In the genomic region with DNA sequence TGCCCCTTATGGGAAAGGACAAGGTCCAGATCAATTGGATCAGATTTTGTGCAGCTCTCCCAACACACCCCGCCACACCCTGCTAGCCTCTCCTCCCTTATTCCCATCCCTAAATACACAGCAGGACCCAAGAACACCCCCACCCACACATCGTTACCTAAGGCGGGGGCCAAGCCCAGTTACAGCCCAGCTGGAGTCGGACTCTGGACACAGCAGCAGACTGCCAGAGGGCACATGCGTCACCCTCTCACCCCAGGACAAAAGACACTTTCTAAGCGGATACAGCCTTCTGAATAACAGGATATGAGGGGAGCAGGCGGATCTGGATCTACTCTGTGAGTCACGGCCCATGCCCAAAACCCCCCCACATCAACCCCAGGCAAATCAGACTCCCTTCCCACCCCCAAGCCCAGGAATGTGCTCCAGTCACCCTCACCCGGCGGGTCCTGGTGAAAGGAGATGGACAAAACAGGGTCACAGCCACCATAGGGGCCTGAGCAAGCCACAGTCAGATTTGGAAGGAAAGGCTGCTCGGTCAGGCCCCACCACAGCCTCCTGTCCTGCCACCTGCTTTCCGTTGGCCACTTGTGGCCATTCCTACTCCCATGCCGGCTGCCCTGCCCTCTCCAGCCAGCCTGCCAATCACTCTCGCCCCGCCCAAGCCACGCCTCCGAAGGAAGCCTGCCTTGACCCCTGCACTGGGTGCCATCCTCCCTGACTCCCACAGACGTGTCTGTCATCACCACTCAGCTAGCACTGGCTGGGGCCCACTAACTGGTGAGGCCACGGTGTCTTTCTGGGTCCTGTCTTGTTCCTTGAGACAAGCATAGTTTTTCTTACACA, we compare ENCODE assay signal across 8 cellular contexts. TPM values are rescaled to one million over a fixed set of nuclear protein-coding genes. Genes with fewer than 3 reads are reported as not detected.
DNase-seq lines count a peak whose midpoint lies in the region; ATAC-seq and TF ChIP-seq lines count a peak whose summit lies in the region.

No MANE protein-coding gene starts in this region.

- 29 to 51% (median 44%) methylated on average over 15 to 19 of the region's 19 CpGs for WGBS in heart left ventricle, 4 donors

- TF ChIP-seq POLR2A in HCT116 (IDR thresholded peaks at IDR 0.05; ENCODE audit: borderline replicate concordance, extremely low read depth, insufficient read depth, insufficient read length) (peak; percentile 34), heart left ventricle (IDR thresholded peaks at IDR 0.05) (peak in 1 of 2 donors; percentile 74)

- peaks cover 63% of the 10 kb centered on the region for H3K79me2 ChIP-seq in HCT116 (ENCODE audit: insufficient read depth, low read length)
- H3K79me2 ChIP-seq in MM.1S (ENCODE audit: low read length) = no peaks in the 10 kb centered on the region

- no peak for TF ChIP-seq RAD21 in HCT116 (IDR thresholded peaks at IDR 0.05; ENCODE audit: low read depth)

- H3F3A ChIP-seq in MM.1S (ENCODE audit: insufficient read depth, low read length) = no peaks in the 10 kb centered on the region

- peaks cover 8% of the 10 kb centered on the region for H3K36me3 Mint-ChIP-seq in progenitor cell of endocrine pancreas (ENCODE audit: insufficient read depth)
- H3K36me3 Mint-ChIP-seq in T-helper 17 cell (ENCODE audit: low read depth) = no peaks in the 10 kb centered on the region

- ATAC-seq in HCT116 (peak; percentile 70), heart left ventricle (peak; percentile 71 to 90 (median 74)), GM21360 (IDR thresholded peaks at IDR 0.05; ENCODE audit: unreplicated experiment) (no peak), GM18870 (IDR thresholded peaks at IDR 0.05; ENCODE audit: unreplicated experiment) (no peak), T-helper 17 cell (no peak)

- H3K4me3 Mint-ChIP-seq in progenitor cell of endocrine pancreas (ENCODE audit: low read depth) = peak overlapping the region; percentile 43
- H3K4me3 Mint-ChIP-seq in T-helper 17 cell = no peak overlapping the region

- H3K27ac Mint-ChIP-seq in progenitor cell of endocrine pancreas (no peak overlapping the region), T-helper 17 cell (no peak overlapping the region)

- H3K9ac ChIP-seq in HCT116 (ENCODE audit: low read length) (peak overlapping the region; percentile 73), MM.1S (ENCODE audit: low read length) (no peak overlapping the region)

- H4K20me1 ChIP-seq in HCT116 (ENCODE audit: insufficient read depth) = no peaks in the 10 kb centered on the region
- no peaks in the 10 kb centered on the region for H4K20me1 ChIP-seq in MM.1S (ENCODE audit: insufficient read depth, low read length)

- H3K4me1 Mint-ChIP-seq in progenitor cell of endocrine pancreas (ENCODE audit: low read depth) = peaks cover 40% of the 10 kb centered on the region
- H3K4me1 Mint-ChIP-seq in T-helper 17 cell = peaks cover 5% of the 10 kb centered on the region

- peak overlapping the region; percentile 72 for H3K27ac ChIP-seq in HCT116 (ENCODE audit: low read depth, low read length)
- peak overlapping the region; percentile 87 to 99 (median 96) for H3K27ac ChIP-seq in heart left ventricle
- H3K27ac ChIP-seq in MM.1S (ENCODE audit: low read length) = no peak overlapping the region

- H3K9me3 ChIP-seq in HCT116 (ENCODE audit: control insufficient read depth in 1 of 2, insufficient read depth in 1 of 2, low read depth in 1 of 2, low read length in 2 of 2) = no peaks in the 10 kb centered on the region
- H3K9me3 ChIP-seq in heart left ventricle = no peaks in the 10 kb centered on the region
- H3K9me3 ChIP-seq in MM.1S (replicated peaks; ENCODE audit: insufficient read depth, low read length) = no peaks in the 10 kb centered on the region
- H3K9me3 ChIP-seq in T-helper 17 cell (ENCODE audit: control insufficient read depth, low read length, poor library complexity, severe bottlenecking) = no peaks in the 10 kb centered on the region

- no peaks in the 10 kb centered on the region for H3K27me3 ChIP-seq in HCT116 (ENCODE audit: insufficient read depth, low read length)
- H3K27me3 ChIP-seq in heart left ventricle = no peaks in the 10 kb centered on the region
- no peaks in the 10 kb centered on the region for H3K27me3 ChIP-seq in MM.1S (replicated peaks; ENCODE audit: insufficient read depth, low read length)

- H3K9me2 ChIP-seq in HCT116 (ENCODE audit: insufficient read depth) = no peaks in the 10 kb centered on the region
- H3K9me2 ChIP-seq in MM.1S (replicated peaks; ENCODE audit: insufficient read depth, low read length) = no peaks in the 10 kb centered on the region

- H2AFZ ChIP-seq in HCT116 (ENCODE audit: low read depth, low read length, poor library complexity, severe bottlenecking) = no peak overlapping the region
- H2AFZ ChIP-seq in MM.1S (ENCODE audit: low read length) = no peak overlapping the region

- no peaks in the 10 kb centered on the region for H3K27me3 Mint-ChIP-seq in progenitor cell of endocrine pancreas
- H3K27me3 Mint-ChIP-seq in T-helper 17 cell = peaks cover 14% of the 10 kb centered on the region

- POLR2A ChIA-PET in HCT116 (lab: Charles Lee) = interaction anchor here (0.6 to 9.1 kb wide), 7 partner anchors 9 to 75 kb away, joined by 3 to 61 read pairs (median 5); partner anchors contain the start of genes CHTOP, S100A13 and S100A6

- H3K4me3 ChIP-seq in HCT116 (replicated peaks in 1 of 2; ENCODE audit: low read depth in 1 of 2, low read length in 2 of 2) (peak overlapping the region; percentile 51 to 59), heart left ventricle (peak overlapping the region; percentile 15 to 69 (median 59)), MM.1S (ENCODE audit: low read length) (no peak overlapping the region)

- peaks cover 41 to 64% of the 10 kb centered on the region in 2 experiments for H3K4me1 ChIP-seq in HCT116 (ENCODE audit: control insufficient read depth in 1 of 2, insufficient read depth in 2 of 2, low read length in 2 of 2)
- H3K4me1 ChIP-seq in heart left ventricle = peaks cover 6 to 60% (median 25%) of the 10 kb centered on the region in 12 donors
- no peaks in the 10 kb centered on the region for H3K4me1 ChIP-seq in MM.1S (ENCODE audit: low read length)

- H3K4me2 ChIP-seq in HCT116 (ENCODE audit: low read length) = peak overlapping the region; percentile 88
- H3K4me2 ChIP-seq in MM.1S (ENCODE audit: low read depth, low read length) = no peak overlapping the region

- RAD21 ChIA-PET in HCT116 (lab: Charles Lee; ENCODE audit: low non-redundant PET in 1 of 2, low total read pairs in 2 of 2, uncharacterized antibody in 2 of 2, unreplicated experiment in 2 of 2) = interaction anchor here in 1 of 2 experiments (1.1 kb wide), 1 partner anchor 74 kb away, joined by 3 read pairs; no protein-coding TSS in a partner anchor

- H3K36me3 ChIP-seq in HCT116 (ENCODE audit: control insufficient read depth in 1 of 2, insufficient read depth in 2 of 2, low read length in 2 of 2) (peaks cover 3 to 17% of the 10 kb centered on the region in 2 experiments; a peak in 3 of 4 replicates), heart left ventricle (peaks cover 0 to 35% (median 24%) of the 10 kb centered on the region in 9 donors), MM.1S (replicated peaks; ENCODE audit: insufficient read depth, low read length) (no peaks in the 10 kb centered on the region)

- CTCF ChIA-PET in HCT116 (lab: Charles Lee) = no interaction called here

- no peaks in the 10 kb centered on the region for H3K9me3 Mint-ChIP-seq in progenitor cell of endocrine pancreas (ENCODE audit: low read depth)

- DNase-seq in HCT116 (ENCODE audit: low read depth, low spot score) (peak; percentile 90), amniotic stem cell (lab: John Stamatoyannopoulos, UW) (peak; percentile 89), heart left ventricle (peak; percentile 80 to 85 (median 83)), progenitor cell of endocrine pancreas (ENCODE audit: low spot score, unreplicated experiment) (no peak), MM.1S (no peak), T-helper 17 cell (no peak)

- BruUV-seq in HCT116 (replicated peaks; lab: Mats Ljungman, UMichigan) = no TSS peak

- no peak for TF ChIP-seq CTCF in HCT116 (IDR thresholded peaks at IDR 0.05 in 2 of 3, conservative IDR thresholded peaks at IDR 0.05 in 1 of 3; ENCODE audit: borderline replicate concordance in 1 of 3, insufficient read depth in 1 of 3, low read depth in 2 of 3, low read length in 2 of 3)
- TF ChIP-seq CTCF in heart left ventricle (IDR thresholded peaks at IDR 0.05) = no peak
- TF ChIP-seq CTCF in progenitor cell of endocrine pancreas (IDR thresholded peaks at IDR 0.05; ENCODE audit: unreplicated experiment) = no peak
- TF ChIP-seq CTCF in MM.1S (IDR thresholded peaks at IDR 0.05; ENCODE audit: low read length) = no peak

- intact Hi-C loops in HCT116 (cut with micrococcal nuclease) (no loop called here), heart left ventricle (cut with DNase I) (no loop called here)

TF ChIP-seq in HCT116, 20 proteins besides CTCF, POLR2A, EP300 and RAD21 (continues in another document):
- no peak for TF ChIP-seq MAX (IDR thresholded peaks at IDR 0.05)

RNA-seq across cellular contexts. Expression of gene S100A16, which starts 4.0 kb away (rescaled TPM):
- total RNA-seq in HCT116 (2021; ENCODE audit: unreplicated experiment) (196 TPM), heart left ventricle (10 to 100 TPM; 37.2 to 92.6 (median 45.4) TPM), progenitor cell of endocrine pancreas (46.8 and 50.2 TPM in 2 replicates), T-helper 17 cell (not detected)
- 357 and 371 TPM in 2 replicates for polyA plus RNA-seq in HCT116 (2012)
- polyA plus RNA-seq in heart left ventricle = 100 to 1,000 TPM in 1 of 2 donors, 10 to 100 TPM in 1; 72.6 to 233 TPM

RNA-seq across cellular contexts. Expression of gene S100A14, which starts 7.2 kb away (rescaled TPM):
- total RNA-seq in HCT116 (2021; ENCODE audit: unreplicated experiment) (252 TPM), heart left ventricle (1 to 10 TPM in 7 of 9 donors, under 1 TPM in 1, not detected in 1; 0.79 to 6.1 (median 3.9) TPM), progenitor cell of endocrine pancreas (1.4 and 2.8 TPM in 2 replicates), T-helper 17 cell (not detected)
- 369 and 385 TPM in 2 replicates for polyA plus RNA-seq in HCT116 (2012)
- 1 to 10 TPM; 1.7 to 4.4 TPM for polyA plus RNA-seq in heart left ventricle

RNA-seq across cellular contexts. Expression of gene S100A13, which starts 18.3 kb away (rescaled TPM):
- total RNA-seq in HCT116 (2021; ENCODE audit: unreplicated experiment) (143 TPM), heart left ventricle (100 to 1,000 TPM in 7 of 9 donors, 10 to 100 TPM in 2; 98.1 to 189 (median 132) TPM), progenitor cell of endocrine pancreas (63.6 and 67.5 TPM in 2 replicates), T-helper 17 cell (1 to 10 TPM; 3.1 to 4.6 TPM)
- polyA plus RNA-seq in HCT116 (2012) = 203 and 216 TPM in 2 replicates
- 100 to 1,000 TPM; 173 to 272 TPM for polyA plus RNA-seq in heart left ventricle

RNA-seq across cellular contexts. Expression of gene S100A1, which starts 19.3 kb away (rescaled TPM):
- total RNA-seq in HCT116 (2021; ENCODE audit: unreplicated experiment) (0.30 TPM), heart left ventricle (1,000 to 10,000 TPM; 1,023 to 2,291 (median 2,114) TPM), progenitor cell of endocrine pancreas (0.80 TPM in 1 of 2 replicates, not detected in the other), T-helper 17 cell (not detected)
- polyA plus RNA-seq in HCT116 (2012) = 1.8 and 2.1 TPM in 2 replicates
- 1,000 to 10,000 TPM in 1 of 2 donors, 100 to 1,000 TPM in 1; 752 to 3,565 TPM for polyA plus RNA-seq in heart left ventricle

RNA-seq across cellular contexts. Expression of gene CHTOP, which starts 24.9 kb away (rescaled TPM):
- 110 TPM for total RNA-seq in HCT116 (2021; ENCODE audit: unreplicated experiment)
- 86.3 and 88.6 TPM in 2 replicates for polyA plus RNA-seq in HCT116 (2012)
- total RNA-seq in heart left ventricle = 10 to 100 TPM; 48.4 to 92.0 (median 67.7) TPM
- 10 to 100 TPM; 72.9 to 73.4 TPM for polyA plus RNA-seq in heart left ventricle
- 128 and 129 TPM in 2 replicates for total RNA-seq in progenitor cell of endocrine pancreas
- 10 to 100 TPM; 82.0 to 82.4 TPM for total RNA-seq in T-helper 17 cell

Comparison
In these comparisons a context has a peak if more than half of its experiments do, and no peak if none do; other contexts are left out.
1. ATAC-seq: peak in HCT116 (single experiment) and heart left ventricle (4 of 4); none in GM21360 (single experiment), GM18870 (single experiment) and T-helper 17 cell (single experiment).
2. DNase-seq: peak in HCT116 (single experiment), amniotic stem cell (single experiment) and heart left ventricle (5 of 5); none in progenitor cell of endocrine pancreas (single experiment), MM.1S (single experiment) and T-helper 17 cell (0 of 3).
3. RNA of gene S100A16, which starts 4.0 kb away (total RNA-seq): 196 TPM in HCT116 (single experiment), 46.8 to 50.2 TPM in progenitor cell of endocrine pancreas and 37.2 to 92.6 TPM in heart left ventricle; not detected in T-helper 17 cell; every median in the first group is over 10 times any median in the second.
4. RNA of gene S100A14, which starts 7.2 kb away (total RNA-seq): 252 TPM in HCT116 (single experiment); 0.79 to 6.1 TPM in heart left ventricle, 1.4 to 2.8 TPM in progenitor cell of endocrine pancreas and not detected in T-helper 17 cell; every median in the first group is over 10 times any median in the second.
5. RNA of gene S100A13, which starts 18.3 kb away (total RNA-seq): 143 TPM in HCT116 (single experiment), 98.1 to 189 TPM in heart left ventricle and 63.6 to 67.5 TPM in progenitor cell of endocrine pancreas; 3.1 to 4.6 TPM in T-helper 17 cell; every median in the first group is over 10 times any median in the second.